ENCODE assay signal across 15 cellular contexts in the genomic region with DNA sequence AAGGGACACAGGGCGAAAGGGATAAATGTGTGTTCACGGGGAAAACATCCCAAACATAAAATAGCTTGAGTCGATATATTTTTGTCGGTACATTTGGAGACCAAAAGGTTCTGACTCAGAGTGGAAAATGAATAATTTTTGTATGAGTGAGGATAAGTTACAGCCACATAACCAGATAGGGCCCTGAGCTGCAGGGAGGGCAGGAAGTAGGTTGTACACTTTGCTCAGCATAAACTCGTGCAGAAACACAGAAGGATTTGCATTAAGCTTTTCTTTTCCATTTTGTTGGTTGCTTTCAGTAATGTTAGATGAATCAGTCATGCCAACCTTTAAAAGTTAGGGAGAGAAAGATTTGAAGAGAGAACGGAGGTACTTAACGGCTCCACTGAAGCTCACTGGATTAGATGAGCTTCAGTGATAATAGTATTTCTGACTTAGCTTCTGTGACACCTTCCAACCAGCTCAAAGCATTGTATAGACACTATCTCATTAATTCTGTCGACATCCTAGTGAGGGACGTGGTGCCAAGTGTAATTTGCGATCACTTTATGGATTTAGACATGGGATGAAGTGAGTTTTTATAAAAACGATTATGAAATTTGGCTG.
DNase-seq lines count a peak whose midpoint lies in the region; ATAC-seq and TF ChIP-seq lines count a peak whose summit lies in the region.
"Had no signal": no experiment of that assay in that cellular context is flagged by ENCODE, and none has a peak within 500 bp of the region (broad histone marks: within the 10 kb centered on the region; RNA-seq: fewer than 3 reads in every experiment).

No MANE protein-coding gene starts in this region.

- no peak overlapping the region for H3K9ac ChIP-seq in neural progenitor cell

- H3K4me2 ChIP-seq in neural progenitor cell, result no peak overlapping the region
- H3K4me2 ChIP-seq: A549 had no signal

- no peaks in the 10 kb centered on the region for H3K27me3 Mint-ChIP-seq in activated T-helper 17 cell treated with anti-CD3 and anti-CD28 coated beads, Interleukin-2, amount 50 U/mL, for 72 hours
- peaks cover 0 to 2% (median 0%) of the 10 kb centered on the region in 5 donors for H3K27me3 Mint-ChIP-seq in naive thymus-derived CD4-positive, alpha-beta T cell
- peaks cover 6% of the 10 kb centered on the region for H3K27me3 Mint-ChIP-seq in neural progenitor cell (ENCODE audit: insufficient read depth, low read depth)

- DNase-seq in activated T-cell treated with anti-CD3 and anti-CD28 coated beads for 24 hours (ENCODE audit: low read depth) (peak; percentile 30), activated T-cell treated with anti-CD3 and anti-CD28 coated beads for 4 hours (no peak), GM13977 (ENCODE audit: low spot score) (no peak), neural progenitor cell (ENCODE audit: low spot score) (no peak)
- DNase-seq in naive thymus-derived CD4-positive, alpha-beta T cell, result peak in 7 of 9 donors; percentile 16 to 48 (median 39)
- DNase-seq: kidney glomerular epithelial cell, NCI-H1092 treated with DMSO at 0.1 percent for 48 hours, NCI-H510A treated with DMSO at 0.1 percent for 48 hours, tibial artery had no signal

- H3K9me3 Mint-ChIP-seq in activated T-helper 17 cell treated with anti-CD3 and anti-CD28 coated beads, Interleukin-2, amount 50 U/mL, for 72 hours, result no peaks in the 10 kb centered on the region
- no peaks in the 10 kb centered on the region for H3K9me3 Mint-ChIP-seq in naive thymus-derived CD4-positive, alpha-beta T cell
- H3K9me3 Mint-ChIP-seq in neural progenitor cell, result no peaks in the 10 kb centered on the region

- TF ChIP-seq CTCF in GM13977 (IDR thresholded peaks at IDR 0.05; ENCODE audit: extremely low read depth, insufficient read depth, missing control alignments) (no peak), neural progenitor cell (IDR thresholded peaks at IDR 0.05) (no peak)

- H2AFZ ChIP-seq in neural progenitor cell (replicated peaks), result no peak overlapping the region

- in situ Hi-C loops in GM13977 (cut with MboI; ENCODE audit: low pct_unique_long_range_greater_than_20kb, low sequenced_read_pairs, unreplicated experiment), result no loop called here

- CTCF ChIA-PET in naive thymus-derived CD4-positive, alpha-beta T cell (lab: Charles Lee), result interaction anchor here (0.8 to 2.5 kb wide), 4 partner anchors 35 to 359 kb away, joined by 3 to 5 read pairs (median 4); no protein-coding TSS in a partner anchor

- H3K27ac Mint-ChIP-seq in activated T-helper 17 cell treated with anti-CD3 and anti-CD28 coated beads, Interleukin-2, amount 50 U/mL, for 72 hours, result peak overlapping the region; percentile 94
- peak overlapping the region; percentile 86 to 98 (median 93) for H3K27ac Mint-ChIP-seq in naive thymus-derived CD4-positive, alpha-beta T cell
- H3K27ac Mint-ChIP-seq in neural progenitor cell, result no peak overlapping the region

- H3K4me3 Mint-ChIP-seq in activated T-helper 17 cell treated with anti-CD3 and anti-CD28 coated beads, Interleukin-2, amount 50 U/mL, for 72 hours, result peak overlapping the region; percentile 77
- H3K4me3 Mint-ChIP-seq in naive thymus-derived CD4-positive, alpha-beta T cell, result peak overlapping the region; percentile 67 to 84 (median 76)
- no peak overlapping the region for H3K4me3 Mint-ChIP-seq in neural progenitor cell

- no peaks in the 10 kb centered on the region for H4K20me1 ChIP-seq in neural progenitor cell (ENCODE audit: low read depth)

- ATAC-seq in activated T-helper 17 cell treated with anti-CD3 and anti-CD28 coated beads, Interleukin-2, amount 50 U/mL, for 72 hours (replicated peaks), result peak; percentile 93
- peak; percentile 54 for ATAC-seq in naive thymus-derived CD4-positive, alpha-beta T cell
- ATAC-seq in GM18519 (IDR thresholded peaks at IDR 0.05; ENCODE audit: low FRiP score, unreplicated experiment) (no peak), GM19395 (IDR thresholded peaks at IDR 0.05; ENCODE audit: unreplicated experiment) (no peak)
- ATAC-seq: A549, Panc1 had no signal

- no peaks in the 10 kb centered on the region for H3K79me2 ChIP-seq in neural progenitor cell (ENCODE audit: low read depth)

- H3K4me3 ChIP-seq in naive thymus-derived CD4-positive, alpha-beta T cell (ENCODE audit: low read length), result peak overlapping the region; percentile 15
- H3K4me3 ChIP-seq in neural progenitor cell, result no peak overlapping the region
- H3K4me3 ChIP-seq: A549, cardiac muscle cell, tibial artery had no signal

- POLR2A ChIA-PET in naive thymus-derived CD4-positive, alpha-beta T cell (lab: Charles Lee), result interaction anchor here (0.6 to 2.4 kb wide), 9 partner anchors 10 to 343 kb away, joined by 3 to 7 read pairs (median 5); no protein-coding TSS in a partner anchor

- H3K4me1 ChIP-seq in naive thymus-derived CD4-positive, alpha-beta T cell (ENCODE audit: control insufficient read depth in 2 of 2, insufficient read depth in 2 of 2, low read length in 2 of 2), result peaks cover 56 to 66% of the 10 kb centered on the region in 2 donors
- peaks cover 35% of the 10 kb centered on the region for H3K4me1 ChIP-seq in neural progenitor cell
- H3K4me1 ChIP-seq: tibial artery had no signal

- intact Hi-C loops in naive thymus-derived CD4-positive, alpha-beta T cell (cut with micrococcal nuclease), result loop anchor here (2.0 to 5.0 kb wide), 5 partner anchors 35 to 158 kb away; no protein-coding TSS in a partner anchor

- H3K36me3 ChIP-seq in naive thymus-derived CD4-positive, alpha-beta T cell (ENCODE audit: control insufficient read depth in 2 of 3, insufficient read depth in 3 of 3, low read length in 3 of 3), result no peaks in the 10 kb centered on the region
- no peaks in the 10 kb centered on the region for H3K36me3 ChIP-seq in neural progenitor cell
- H3K36me3 ChIP-seq: cardiac muscle cell, tibial artery had no signal

- peaks cover 58% of the 10 kb centered on the region for H3K4me1 Mint-ChIP-seq in activated T-helper 17 cell treated with anti-CD3 and anti-CD28 coated beads, Interleukin-2, amount 50 U/mL, for 72 hours
- peaks cover 35 to 87% (median 79%) of the 10 kb centered on the region in 7 donors for H3K4me1 Mint-ChIP-seq in naive thymus-derived CD4-positive, alpha-beta T cell
- H3K4me1 Mint-ChIP-seq in neural progenitor cell, result peaks cover 27% of the 10 kb centered on the region

- H3K27ac ChIP-seq in naive thymus-derived CD4-positive, alpha-beta T cell (ENCODE audit: low read depth, low read length), result peak overlapping the region; percentile 37
- no peak overlapping the region for H3K27ac ChIP-seq in neural progenitor cell
- H3K27ac ChIP-seq: A549, cardiac muscle cell, tibial artery had no signal

- H3K36me3 Mint-ChIP-seq in activated T-helper 17 cell treated with anti-CD3 and anti-CD28 coated beads, Interleukin-2, amount 50 U/mL, for 72 hours (ENCODE audit: low read depth), result peaks cover 6% of the 10 kb centered on the region
- H3K36me3 Mint-ChIP-seq in naive thymus-derived CD4-positive, alpha-beta T cell, result peaks cover 0 to 6% (median 0%) of the 10 kb centered on the region in 5 donors
- no peaks in the 10 kb centered on the region for H3K36me3 Mint-ChIP-seq in neural progenitor cell

- no peaks in the 10 kb centered on the region for H3K9me3 ChIP-seq in naive thymus-derived CD4-positive, alpha-beta T cell (ENCODE audit: control insufficient read depth in 2 of 3, low read length in 3 of 3)
- H3K9me3 ChIP-seq in neural progenitor cell (ENCODE audit: low read depth), result no peaks in the 10 kb centered on the region
- H3K9me3 ChIP-seq: A549, tibial artery had no signal

- no peaks in the 10 kb centered on the region for H3K27me3 ChIP-seq in naive thymus-derived CD4-positive, alpha-beta T cell (ENCODE audit: control insufficient read depth in 2 of 2, insufficient read depth in 2 of 2, low read length in 2 of 2)
- H3K27me3 ChIP-seq in neural progenitor cell, result no peaks in the 10 kb centered on the region
- H3K27me3 ChIP-seq: tibial artery had no signal

- H3F3A ChIP-seq in neural progenitor cell (ENCODE audit: low read depth), result no peaks in the 10 kb centered on the region

Comparison
In these comparisons a context has a peak if more than half of its experiments do, and no peak if none do; other contexts are left out.
1. DNase-seq: peak in activated T-cell treated with anti-CD3 and anti-CD28 coated beads for 24 hours (single experiment) and naive thymus-derived CD4-positive, alpha-beta T cell (7 of 9); none in activated T-cell treated with anti-CD3 and anti-CD28 coated beads for 4 hours (single experiment), GM13977 (single experiment) and neural progenitor cell (single experiment).
2. ATAC-seq: peak in activated T-helper 17 cell treated with anti-CD3 and anti-CD28 coated beads, Interleukin-2, amount 50 U/mL, for 72 hours (single experiment) and naive thymus-derived CD4-positive, alpha-beta T cell (single experiment); none in GM18519 (single experiment) and GM19395 (single experiment).